21 cellular contexts compared by ENCODE assay signal in the genomic region with DNA sequence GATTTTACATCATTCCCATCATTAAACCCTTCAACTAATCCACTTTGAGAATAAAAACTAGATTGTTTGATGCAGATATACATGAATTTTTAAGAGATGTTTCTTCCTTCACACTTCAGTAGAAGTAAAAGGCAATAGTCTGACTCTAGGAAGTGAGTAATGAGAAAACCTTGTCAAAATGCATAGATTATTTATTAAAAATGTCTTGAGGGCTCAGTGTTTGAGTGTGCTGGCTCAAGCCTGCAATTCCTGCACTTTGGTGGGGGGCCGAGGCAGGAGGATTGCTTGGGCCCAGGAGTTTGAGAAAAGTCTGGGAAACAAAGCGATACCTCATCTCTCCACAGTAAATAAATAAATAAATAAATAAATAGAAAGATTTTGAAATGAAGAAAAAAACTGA.
DNase-seq lines count a peak whose midpoint lies in the region; ATAC-seq and FAIRE-seq lines count a peak whose summit lies in the region.
"Had no signal": no experiment of that assay in that cellular context is flagged by ENCODE, and none has a peak within 500 bp of the region (broad histone marks: within the 10 kb centered on the region; RNA-seq: fewer than 3 reads in every experiment).

No MANE protein-coding gene starts in this region.

- intact Hi-C loops in left ventricle myocardium superior (cut with micrococcal nuclease), result no loop called here

- H3K4ac ChIP-seq in mesenchymal stem cell (ENCODE audit: low read depth in 1 of 2, low read length in 2 of 2), result no peak overlapping the region

- peak; percentile 17 for FAIRE-seq in RCC 7860 (lab: Jason Lieb, UNC)
- FAIRE-seq: A204.1, G401.6, GM12891, H54 had no signal

- H3K79me1 ChIP-seq in mesenchymal stem cell (replicated peaks; ENCODE audit: low read length, poor library complexity, severe bottlenecking), result peaks cover 6% of the 10 kb centered on the region

- no peak overlapping the region for H2BK12ac ChIP-seq in mesenchymal stem cell (ENCODE audit: low read length in 2 of 2)

- H3K27me3 ChIP-seq in mesenchymal stem cell (ENCODE audit: control insufficient read depth in 1 of 2, insufficient read depth in 1 of 2, low read length in 2 of 2), result no peaks in the 10 kb centered on the region
- H3K27me3 ChIP-seq: BLaER1 had no signal

- H2BK120ac ChIP-seq in mesenchymal stem cell (ENCODE audit: low read depth, low read length), result no peak overlapping the region

- H3K4me2 ChIP-seq in mesenchymal stem cell (ENCODE audit: low read length, poor library complexity, severe bottlenecking), result no peak overlapping the region
- H3K4me2 ChIP-seq: BLaER1, GM23338, KMS-11 had no signal

- no peaks in the 10 kb centered on the region for H3K36me3 ChIP-seq in mesenchymal stem cell (ENCODE audit: control insufficient read depth in 1 of 2, insufficient read depth in 2 of 2, low read depth in 1 of 2, low read length in 2 of 2)
- H3K36me3 ChIP-seq: BLaER1 had no signal

- H3K14ac ChIP-seq in mesenchymal stem cell (ENCODE audit: low read length in 2 of 2), result no peak overlapping the region

- DNase-seq in EH (ENCODE audit: low read depth) (peak; percentile 1), RCC 7860 (ENCODE audit: low spot score) (peak; percentile 30), glomerular visceral epithelial cell (ENCODE audit: extremely low spot score) (peak; percentile 72), mesenchymal stem cell (no peak), NCI-H510A treated with DMSO at 0.1 percent for 48 hours (lab: John Stamatoyannopoulos, UW) (no peak), left ventricle myocardium superior (no peak), HT-29 (ENCODE audit: low spot score) (no peak)
- DNase-seq: CD4-positive, alpha-beta memory T cell; DMS153; DMS79 treated with DMSO at 0.1 percent for 48 hours; EL; HFFc6 had no signal

- no peak overlapping the region for H2AK5ac ChIP-seq in mesenchymal stem cell (ENCODE audit: low read length, severe bottlenecking)

- H3K9me3 ChIP-seq in mesenchymal stem cell (ENCODE audit: control insufficient read depth, low read length), result no peaks in the 10 kb centered on the region
- H3K9me3 ChIP-seq: BLaER1 had no signal

- no peak overlapping the region for H3K23ac ChIP-seq in mesenchymal stem cell (ENCODE audit: low read length in 2 of 2)

- no peaks in the 10 kb centered on the region for H3K4me1 ChIP-seq in mesenchymal stem cell (ENCODE audit: control insufficient read depth, insufficient read depth, low read depth, low read length)

- no peak overlapping the region for H3K4me3 ChIP-seq in mesenchymal stem cell (ENCODE audit: insufficient read depth in 1 of 2, low read depth in 1 of 2, low read length in 2 of 2)
- H3K4me3 ChIP-seq: BLaER1, GM23338 had no signal

- H2BK5ac ChIP-seq in mesenchymal stem cell (ENCODE audit: low read depth, low read length, poor library complexity, severe bottlenecking), result no peak overlapping the region

- no peak overlapping the region for H2AFZ ChIP-seq in mesenchymal stem cell (ENCODE audit: low read depth, low read length)
- H2AFZ ChIP-seq: GM23338 had no signal

- no peak overlapping the region for H3K18ac ChIP-seq in mesenchymal stem cell (ENCODE audit: low read depth in 1 of 2, low read length in 2 of 2)

- H4K8ac ChIP-seq in mesenchymal stem cell (ENCODE audit: low read length), result no peak overlapping the region

- no peak overlapping the region for H4K91ac ChIP-seq in mesenchymal stem cell (ENCODE audit: low read length)

- H3K27ac ChIP-seq in mesenchymal stem cell (ENCODE audit: low read length, poor library complexity, severe bottlenecking), result peak overlapping the region; percentile 80
- H3K27ac ChIP-seq: BLaER1, KMS-11 had no signal

- 20% methylated on average over 1 of the region's 2 CpGs for WGBS in mesenchymal stem cell

- H2BK15ac ChIP-seq in mesenchymal stem cell (ENCODE audit: low read depth, poor library complexity, severe bottlenecking), result no peak overlapping the region

- ATAC-seq in left ventricle myocardium superior (no peak), HG02798 (IDR thresholded peaks at IDR 0.05; ENCODE audit: poor library complexity, unreplicated experiment) (no peak)
- ATAC-seq: GM23338, HCT116 had no signal

- no peak overlapping the region for H3K9ac ChIP-seq in mesenchymal stem cell (ENCODE audit: low read length)
- H3K9ac ChIP-seq: BLaER1, KMS-11 had no signal

Comparison
In these comparisons a context has a peak if more than half of its experiments do, and no peak if none do; other contexts are left out.
1. DNase-seq: peak in EH (single experiment), RCC 7860 (single experiment) and glomerular visceral epithelial cell (single experiment); none in mesenchymal stem cell (single experiment), NCI-H510A treated with DMSO at 0.1 percent for 48 hours (single experiment), left ventricle myocardium superior (single experiment) and HT-29 (single experiment).